ENCODE assay signal across 18 cellular contexts in the genomic region with DNA sequence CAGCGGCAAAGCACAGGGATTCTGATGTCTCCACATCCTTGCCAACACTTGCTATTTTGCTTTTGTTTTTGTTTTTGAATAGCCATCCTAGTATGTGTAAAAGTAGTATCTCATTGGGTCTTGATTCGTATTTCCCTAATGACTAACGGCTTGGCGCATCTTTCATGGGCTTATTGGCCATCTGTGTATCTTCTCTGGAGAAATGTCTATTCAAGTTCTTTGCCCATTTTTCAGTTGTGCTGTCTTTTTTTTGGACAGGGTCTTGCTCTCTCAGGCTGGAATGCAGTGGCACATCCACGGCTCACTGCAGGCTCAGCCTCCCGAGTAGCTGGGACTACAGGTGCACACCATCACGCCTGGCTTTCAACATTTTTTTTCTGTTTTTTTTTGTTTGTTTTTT. TPM values are rescaled to one million over a fixed set of nuclear protein-coding genes. Genes with fewer than 3 reads are reported as not detected.
DNase-seq lines count a peak whose midpoint lies in the region; ATAC-seq, FAIRE-seq and TF ChIP-seq lines count a peak whose summit lies in the region.
"Had no signal": no experiment of that assay in that cellular context is flagged by ENCODE, and none has a peak within 500 bp of the region (broad histone marks: within the 10 kb centered on the region; RNA-seq: fewer than 3 reads in every experiment).

No MANE protein-coding gene starts in this region.

- H3K9me1 ChIP-seq in K562 (ENCODE audit: control insufficient read depth, insufficient read depth, low read length): no peaks in the 10 kb centered on the region

- H3K36me3 ChIP-seq in HepG2 (replicated peaks in 1 of 2; ENCODE audit: control insufficient read depth in 1 of 2, insufficient read depth in 2 of 2, low read length in 2 of 2) (peaks cover 15 to 31% of the 10 kb centered on the region in 2 experiments), right lobe of liver (no peaks in the 10 kb centered on the region), K562 (ENCODE audit: control insufficient read depth, insufficient read depth, low read length) (peaks cover 31% of the 10 kb centered on the region)

- H3K9me3 ChIP-seq in HepG2 (ENCODE audit: low read length): no peaks in the 10 kb centered on the region
- no peaks in the 10 kb centered on the region for H3K9me3 ChIP-seq in right lobe of liver
- no peaks in the 10 kb centered on the region for H3K9me3 ChIP-seq in K562 (replicated peaks; ENCODE audit: control insufficient read depth, insufficient read depth, low read depth, low read length)
- H3K9me3 ChIP-seq: HAP-1 had no signal

- in situ Hi-C loops in HepG2 (cut with HindIII; ENCODE audit: extremely low pct_ligation_motif_present, low pct_unique_long_range_greater_than_20kb) (no loop called here), K562 (cut with MboI) (no loop called here)

- ATAC-seq in HepG2: no peak
- no peak for ATAC-seq in right lobe of liver
- ATAC-seq in K562: no peak
- ATAC-seq in HG03378 (IDR thresholded peaks at IDR 0.05; ENCODE audit: unreplicated experiment): no peak

- H3K79me2 ChIP-seq in HepG2 (ENCODE audit: insufficient read depth, low read length) (no peaks in the 10 kb centered on the region), K562 (ENCODE audit: control insufficient read depth, insufficient read depth, low read length) (no peaks in the 10 kb centered on the region)

- no peaks in the 10 kb centered on the region for H3K4me1 ChIP-seq in HepG2 (ENCODE audit: insufficient read depth, low read length)
- H3K4me1 ChIP-seq in right lobe of liver: no peaks in the 10 kb centered on the region
- H3K4me1 ChIP-seq in K562 (replicated peaks in 1 of 2; ENCODE audit: control insufficient read depth in 2 of 2, insufficient read depth in 2 of 2, low read length in 2 of 2): peaks cover 0 to 18% of the 10 kb centered on the region in 2 experiments; a peak in 1 of 5 replicates
- H3K4me1 ChIP-seq: HAP-1 had no signal

- H3K9ac ChIP-seq in HepG2 (ENCODE audit: insufficient read depth, low read depth, low read length): no peak overlapping the region
- no peak overlapping the region for H3K9ac ChIP-seq in K562 (ENCODE audit: insufficient read depth in 1 of 2, low read depth in 2 of 2, low read length in 2 of 2)

- H3K27me3 ChIP-seq in HepG2 (ENCODE audit: control insufficient read depth in 1 of 2, insufficient read depth in 2 of 2, low read length in 2 of 2) (no peaks in the 10 kb centered on the region), right lobe of liver (no peaks in the 10 kb centered on the region), K562 (ENCODE audit: control insufficient read depth in 2 of 2, insufficient read depth in 2 of 2, low read length in 2 of 2) (no peaks in the 10 kb centered on the region)

- no peak overlapping the region for H3K4me3 ChIP-seq in HepG2 (replicated peaks in 1 of 3; ENCODE audit: insufficient read depth in 1 of 3, low read depth in 2 of 3, low read length in 3 of 3)
- no peak overlapping the region for H3K4me3 ChIP-seq in right lobe of liver
- no peak overlapping the region for H3K4me3 ChIP-seq in K562
- H3K4me3 ChIP-seq: HAP-1 had no signal

- no peak overlapping the region for H3K4me2 ChIP-seq in HepG2 (ENCODE audit: low read depth, low read length)
- H3K4me2 ChIP-seq in K562 (ENCODE audit: insufficient read depth, low read length): no peak overlapping the region

- no peak overlapping the region for H3K27ac ChIP-seq in HepG2 (ENCODE audit: extremely low read length, insufficient read depth, low read length)
- no peak overlapping the region for H3K27ac ChIP-seq in right lobe of liver
- no peak overlapping the region for H3K27ac ChIP-seq in K562 (ENCODE audit: extremely low read depth, low read depth, low read length)

- intact Hi-C loops in HepG2 (cut with micrococcal nuclease; ENCODE audit: unreplicated experiment) (no loop called here), right lobe of liver (cut with DNase I) (no loop called here), K562 (cut with micrococcal nuclease) (no loop called here)

- TF ChIP-seq EP300 in HepG2 (IDR thresholded peaks at IDR 0.05; ENCODE audit: low read depth in 2 of 2, low read length in 2 of 2): no peak
- no peak for TF ChIP-seq EP300 in HepG2 (CRISPR knock-in tag; IDR thresholded peaks at IDR 0.05; ENCODE audit: borderline replicate concordance)
- no peak for TF ChIP-seq EP300 in K562 (IDR thresholded peaks at IDR 0.05; ENCODE audit: low read length)

- no peak for FAIRE-seq in HepG2 (lab: Jason Lieb, UNC)
- peak; percentile 26 for FAIRE-seq in K562 (lab: Jason Lieb, UNC)
- FAIRE-seq: GM12891, GM18507, H54 had no signal

- DNase-seq in HepG2 (ENCODE audit: low spot score): no peak
- no peak for DNase-seq in right lobe of liver
- DNase-seq in K562 (ENCODE audit: extremely low read depth in 1 of 4, low spot score in 3 of 4): no peak
- DNase-seq in ecto neural progenitor cell (ENCODE audit: low spot score): no peak
- DNase-seq: C1 segment of cervical spinal cord; Calu3; CD4-positive, alpha-beta memory T cell; COR-L47; DMS53; DMS79 treated with DMSO at 0.1 percent for 48 hours; GF-D8; GOT3; HFFc6 had no signal

- CTCF ChIA-PET in HepG2 (lab: Yijun Ruan, JAX; ENCODE audit: low intra/inter-chr PET ratio, low total read pairs) (no interaction called here), K562 (lab: Yijun Ruan, JAX; ENCODE audit: low intra/inter-chr PET ratio) (no interaction called here)

- TF ChIP-seq RAD21 in HepG2 (CRISPR knock-in tag; IDR thresholded peaks at IDR 0.05) (no peak), K562 (CRISPR knock-in tag; conservative IDR thresholded peaks at IDR 0.05 in 1 of 2, IDR thresholded peaks at IDR 0.05 in 1 of 2) (no peak)

- H2AFZ ChIP-seq in HepG2 (ENCODE audit: low read length): no peak overlapping the region
- H2AFZ ChIP-seq in K562 (ENCODE audit: low read depth, low read length): no peak overlapping the region

- BruUV-seq in HepG2 (replicated peaks; lab: Mats Ljungman, UMichigan) (no TSS peak), K562 (replicated peaks; lab: Mats Ljungman, UMichigan) (no TSS peak)

- POLR2A ChIA-PET in HepG2 (lab: Yijun Ruan, JAX) (no interaction called here), K562 (lab: Yijun Ruan, JAX) (interaction anchor here (0.7 kb wide), 1 partner anchor 33 kb away, joined by 3 read pairs; no protein-coding TSS in a partner anchor)

- no peak for TF ChIP-seq CTCF in HepG2 (CRISPR knock-in tag; IDR thresholded peaks at IDR 0.05)
- no peak for TF ChIP-seq CTCF in right lobe of liver (IDR thresholded peaks at IDR 0.05)
- no peak for TF ChIP-seq CTCF in K562 (IDR thresholded peaks at IDR 0.05 in 2 of 3, conservative IDR thresholded peaks at IDR 0.05 in 1 of 3; ENCODE audit: insufficient read depth in 2 of 3, low read depth in 1 of 3, low read length in 3 of 3)

- TF ChIP-seq POLR2A in HepG2 (IDR thresholded peaks at IDR 0.05; ENCODE audit: insufficient read depth in 1 of 2, low read depth in 2 of 2, low read length in 2 of 2) (no peak), right lobe of liver (IDR thresholded peaks at IDR 0.05) (no peak), K562 (conservative IDR thresholded peaks at IDR 0.05) (no peak)

- H4K20me1 ChIP-seq in HepG2 (ENCODE audit: insufficient read depth, low read length) (no peaks in the 10 kb centered on the region), K562 (replicated peaks; ENCODE audit: control insufficient read depth, insufficient read depth, low read length) (no peaks in the 10 kb centered on the region)

- 86% methylated on average over 7 of the region's 7 CpGs for WGBS in HepG2 (ENCODE audit: low lambda C conversion rate)
- WGBS in right lobe of liver (ENCODE audit: insufficient coverage, low coverage, low lambda C conversion rate, missing lambda C conversion rate): 90% methylated on average over 4 of the region's 7 CpGs
- WGBS in K562 (ENCODE audit: insufficient coverage, low coverage, missing lambda C conversion rate): 72% methylated on average over 7 of the region's 7 CpGs

RNA-seq across cellular contexts. Expression of gene TCFL5, which starts 17.4 kb away (rescaled TPM):
- total RNA-seq in HepG2 (2016; rRNA removed; fragmentation: Illumina TruSeq; extraction: Trizol): 20.0 and 21.1 TPM in 2 replicates
- 13.3 and 17.7 TPM in 2 replicates for total RNA-seq in HepG2 (2016; cell fraction: cytosol; rRNA removed; fragmentation: Illumina TruSeq; extraction: Trizol; ENCODE audit: low read depth)
- 20.4 and 21.0 TPM in 2 replicates for total RNA-seq in HepG2 (2016; cell fraction: insoluble cytoplasmic fraction; rRNA removed; fragmentation: Illumina TruSeq; extraction: Trizol)
- 28.7 and 36.7 TPM in 2 replicates for total RNA-seq in HepG2 (2016; cell fraction: membrane; rRNA removed; fragmentation: Illumina TruSeq; extraction: Trizol)
- total RNA-seq in HepG2 (2016; cell fraction: nucleus; rRNA removed; fragmentation: Illumina TruSeq; extraction: Trizol): 11.4 and 12.6 TPM in 2 replicates
- polyA plus RNA-seq in HepG2 (2011; rRNA removed): 14.2 and 14.8 TPM in 2 replicates
- polyA plus RNA-seq in HepG2 (2011; cell fraction: cytosol; rRNA removed): 9.0 and 11.8 TPM in 2 replicates
- polyA plus RNA-seq in HepG2 (2011; cell fraction: nucleus; rRNA removed): 6.4 and 8.0 TPM in 2 replicates
- 12.4 and 13.3 TPM in 2 replicates for polyA plus RNA-seq in HepG2 (2012)
- 13.1 and 14.7 TPM in 2 replicates for polyA plus RNA-seq in HepG2 (2016; cell fraction: cytosol; fragmentation: Illumina TruSeq; extraction: Trizol; ENCODE audit: low read depth)
- polyA plus RNA-seq in HepG2 (2016; cell fraction: insoluble cytoplasmic fraction; fragmentation: Illumina TruSeq; extraction: Trizol; ENCODE audit: low read depth): 19.5 and 20.9 TPM in 2 replicates
- polyA plus RNA-seq in HepG2 (2016; cell fraction: membrane; fragmentation: Illumina TruSeq; extraction: Trizol; ENCODE audit: low read depth): 25.6 and 29.7 TPM in 2 replicates
- polyA plus RNA-seq in HepG2 (2016; cell fraction: nucleus; fragmentation: Illumina TruSeq; extraction: Trizol; ENCODE audit: insufficient read depth, low read depth): 21.4 and 23.1 TPM in 2 replicates
- 4.7 and 6.4 TPM in 2 replicates for polyA minus RNA-seq in HepG2 (2011; rRNA and poly(A)+ RNA removed; ENCODE audit: low replicate concordance)
- polyA minus RNA-seq in HepG2 (2011; cell fraction: cytosol; rRNA and poly(A)+ RNA removed): 9.9 and 10.2 TPM in 2 replicates
- polyA minus RNA-seq in HepG2 (2011; cell fraction: nucleus; rRNA and poly(A)+ RNA removed): 5.2 and 6.1 TPM in 2 replicates
- total RNA-seq in right lobe of liver: 1 to 10 TPM; 2.9 to 5.1 (median 3.9) TPM
- 13.1 and 14.9 TPM in 2 replicates for total RNA-seq in K562 (2011; cell fraction: chromatin; rRNA removed; ENCODE audit: low replicate concordance)
- 7.5 and 9.5 TPM in 2 replicates for total RNA-seq in K562 (2011; cell fraction: nucleolus; rRNA removed)
- 8.6 and 8.8 TPM in 2 replicates for total RNA-seq in K562 (2011; cell fraction: nucleoplasm; rRNA removed)
- total RNA-seq in K562 (2014; rRNA removed): 11.1 and 11.2 TPM in 2 replicates
- total RNA-seq in K562 (2014; rRNA removed; fragmentation: Illumina TruSeq; extraction: Trizol): 7.4 and 7.9 TPM in 2 replicates
- 9.2 and 10.2 TPM in 2 replicates for total RNA-seq in K562 (2015; rRNA removed; fragmentation: Illumina TruSeq; extraction: Trizol)
- 11.1 and 12.6 TPM in 2 replicates for total RNA-seq in K562 (2021)
- 8.5 and 12.2 TPM in 2 replicates for polyA plus RNA-seq in K562 (2011; rRNA removed)
- 4.3 and 4.4 TPM in 2 replicates for polyA plus RNA-seq in K562 (2011; cell fraction: cytosol; rRNA removed)
- polyA plus RNA-seq in K562 (2011; cell fraction: nucleus; rRNA removed): 8.0 and 8.3 TPM in 2 replicates
- 6.7 and 8.1 TPM in 2 replicates for polyA plus RNA-seq in K562 (2012)
- polyA plus RNA-seq in K562 (2014; fragmentation: Illumina TruSeq; extraction: Trizol): 5.9 and 7.9 TPM in 2 replicates
- polyA plus RNA-seq in K562 (2014; fragmentation: Nextera tagmentation; extraction: Ambion mirVana): 1 to 10 TPM in 1 of 2 experiments, under 1 TPM in 1; 1.00 to 1.1 TPM
- polyA plus RNA-seq in K562 (2014; rRNA removed): 9.1 and 10.5 TPM in 2 replicates
- 6.6 and 6.8 TPM in 2 replicates for polyA minus RNA-seq in K562 (2011; rRNA and poly(A)+ RNA removed)
- 3.8 and 6.5 TPM in 2 replicates for polyA minus RNA-seq in K562 (2011; cell fraction: cytosol; rRNA and poly(A)+ RNA removed)
- polyA minus RNA-seq in K562 (2011; cell fraction: nucleus; rRNA and poly(A)+ RNA removed): 1.9 and 3.9 TPM in 2 replicates

RNA-seq across cellular contexts. Expression of gene COL9A3, which starts 27.3 kb away (rescaled TPM):
- total RNA-seq in HepG2 (2016; rRNA removed; fragmentation: Illumina TruSeq; extraction: Trizol): 53.3 and 204 TPM in 2 replicates
- total RNA-seq in HepG2 (2016; cell fraction: cytosol; rRNA removed; fragmentation: Illumina TruSeq; extraction: Trizol; ENCODE audit: low read depth): 13.9 and 15.8 TPM in 2 replicates
- total RNA-seq in HepG2 (2016; cell fraction: insoluble cytoplasmic fraction; rRNA removed; fragmentation: Illumina TruSeq; extraction: Trizol): 48.0 and 215 TPM in 2 replicates
- total RNA-seq in HepG2 (2016; cell fraction: membrane; rRNA removed; fragmentation: Illumina TruSeq; extraction: Trizol): 19.3 and 20.8 TPM in 2 replicates
- total RNA-seq in HepG2 (2016; cell fraction: nucleus; rRNA removed; fragmentation: Illumina TruSeq; extraction: Trizol): 216 and 254 TPM in 2 replicates
- polyA plus RNA-seq in HepG2 (2011; rRNA removed): 155 and 175 TPM in 2 replicates
- 84.5 and 113 TPM in 2 replicates for polyA plus RNA-seq in HepG2 (2011; cell fraction: cytosol; rRNA removed)
- polyA plus RNA-seq in HepG2 (2011; cell fraction: nucleus; rRNA removed): 1,291 and 1,782 TPM in 2 replicates
- polyA plus RNA-seq in HepG2 (2012): 79.9 and 172 TPM in 2 replicates
- 9.2 and 9.5 TPM in 2 replicates for polyA plus RNA-seq in HepG2 (2016; cell fraction: cytosol; fragmentation: Illumina TruSeq; extraction: Trizol; ENCODE audit: low read depth)
- 55.1 and 66.2 TPM in 2 replicates for polyA plus RNA-seq in HepG2 (2016; cell fraction: insoluble cytoplasmic fraction; fragmentation: Illumina TruSeq; extraction: Trizol; ENCODE audit: low read depth)
- polyA plus RNA-seq in HepG2 (2016; cell fraction: membrane; fragmentation: Illumina TruSeq; extraction: Trizol; ENCODE audit: low read depth): 17.0 and 20.1 TPM in 2 replicates
- polyA plus RNA-seq in HepG2 (2016; cell fraction: nucleus; fragmentation: Illumina TruSeq; extraction: Trizol; ENCODE audit: insufficient read depth, low read depth): 637 and 662 TPM in 2 replicates
- polyA minus RNA-seq in HepG2 (2011; rRNA and poly(A)+ RNA removed; ENCODE audit: low replicate concordance): 5.1 and 12.2 TPM in 2 replicates
- 23.0 and 25.3 TPM in 2 replicates for polyA minus RNA-seq in HepG2 (2011; cell fraction: cytosol; rRNA and poly(A)+ RNA removed)
- polyA minus RNA-seq in HepG2 (2011; cell fraction: nucleus; rRNA and poly(A)+ RNA removed): 56.8 and 67.0 TPM in 2 replicates
- total RNA-seq in right lobe of liver: 1 to 10 TPM; 1.5 to 7.6 (median 3.5) TPM
- 2.5 and 7.3 TPM in 2 replicates for total RNA-seq in K562 (2011; cell fraction: chromatin; rRNA removed; ENCODE audit: low replicate concordance)
- total RNA-seq in K562 (2011; cell fraction: nucleolus; rRNA removed): 4.0 and 4.9 TPM in 2 replicates
- 2.8 and 4.0 TPM in 2 replicates for total RNA-seq in K562 (2011; cell fraction: nucleoplasm; rRNA removed)
- 0.77 and 1.9 TPM in 2 replicates for total RNA-seq in K562 (2014; rRNA removed)
- total RNA-seq in K562 (2014; rRNA removed; fragmentation: Illumina TruSeq; extraction: Trizol): 0.18 and 0.51 TPM in 2 replicates
- total RNA-seq in K562 (2015; rRNA removed; fragmentation: Illumina TruSeq; extraction: Trizol): 0.98 and 1.4 TPM in 2 replicates
- 1.3 and 1.7 TPM in 2 replicates for total RNA-seq in K562 (2021)
- polyA plus RNA-seq in K562 (2011; rRNA removed): 1.3 and 2.5 TPM in 2 replicates
- 1.7 and 1.9 TPM in 2 replicates for polyA plus RNA-seq in K562 (2011; cell fraction: cytosol; rRNA removed)
- polyA plus RNA-seq in K562 (2011; cell fraction: nucleus; rRNA removed): 12.1 and 20.8 TPM in 2 replicates
- 2.0 and 3.0 TPM in 2 replicates for polyA plus RNA-seq in K562 (2012)
- polyA plus RNA-seq in K562 (2014; fragmentation: Illumina TruSeq; extraction: Trizol): 0.48 and 0.76 TPM in 2 replicates
- under 1 TPM in 1 of 2 experiments, not detected in 1; 0.14 TPM for polyA plus RNA-seq in K562 (2014; fragmentation: Nextera tagmentation; extraction: Ambion mirVana)
- 3.0 and 3.6 TPM in 2 replicates for polyA plus RNA-seq in K562 (2014; rRNA removed)
- 0.35 and 0.87 TPM in 2 replicates for polyA minus RNA-seq in K562 (2011; rRNA and poly(A)+ RNA removed)
- polyA minus RNA-seq in K562 (2011; cell fraction: cytosol; rRNA and poly(A)+ RNA removed): 1.3 TPM in 1 of 2 replicates, not detected in the other
- polyA minus RNA-seq in K562 (2011; cell fraction: nucleus; rRNA and poly(A)+ RNA removed): 1.2 and 2.3 TPM in 2 replicates
- total RNA-seq: CD4-positive, alpha-beta memory T cell had no signal

RNA-seq across cellular contexts. Expression of gene OGFR, which starts 39.5 kb away (rescaled TPM):
- 68.3 and 81.8 TPM in 2 replicates for total RNA-seq in HepG2 (2016; rRNA removed; fragmentation: Illumina TruSeq; extraction: Trizol)
- total RNA-seq in HepG2 (2016; cell fraction: cytosol; rRNA removed; fragmentation: Illumina TruSeq; extraction: Trizol; ENCODE audit: low read depth): 6.3 and 8.7 TPM in 2 replicates
- 58.8 and 84.2 TPM in 2 replicates for total RNA-seq in HepG2 (2016; cell fraction: insoluble cytoplasmic fraction; rRNA removed; fragmentation: Illumina TruSeq; extraction: Trizol)
- 20.8 and 24.4 TPM in 2 replicates for total RNA-seq in HepG2 (2016; cell fraction: membrane; rRNA removed; fragmentation: Illumina TruSeq; extraction: Trizol)
- total RNA-seq in HepG2 (2016; cell fraction: nucleus; rRNA removed; fragmentation: Illumina TruSeq; extraction: Trizol): 33.8 and 41.3 TPM in 2 replicates
- polyA plus RNA-seq in HepG2 (2011; rRNA removed): 47.7 and 62.2 TPM in 2 replicates
- 58.6 and 82.5 TPM in 2 replicates for polyA plus RNA-seq in HepG2 (2011; cell fraction: cytosol; rRNA removed)
- polyA plus RNA-seq in HepG2 (2011; cell fraction: nucleus; rRNA removed): 105 and 121 TPM in 2 replicates
- polyA plus RNA-seq in HepG2 (2012): 34.0 and 38.1 TPM in 2 replicates
- 4.2 and 4.7 TPM in 2 replicates for polyA plus RNA-seq in HepG2 (2016; cell fraction: cytosol; fragmentation: Illumina TruSeq; extraction: Trizol; ENCODE audit: low read depth)
- 68.1 and 77.5 TPM in 2 replicates for polyA plus RNA-seq in HepG2 (2016; cell fraction: insoluble cytoplasmic fraction; fragmentation: Illumina TruSeq; extraction: Trizol; ENCODE audit: low read depth)
- 11.5 and 14.2 TPM in 2 replicates for polyA plus RNA-seq in HepG2 (2016; cell fraction: membrane; fragmentation: Illumina TruSeq; extraction: Trizol; ENCODE audit: low read depth)
- polyA plus RNA-seq in HepG2 (2016; cell fraction: nucleus; fragmentation: Illumina TruSeq; extraction: Trizol; ENCODE audit: insufficient read depth, low read depth): 103 and 104 TPM in 2 replicates
- 38.5 and 45.1 TPM in 2 replicates for polyA minus RNA-seq in HepG2 (2011; rRNA and poly(A)+ RNA removed; ENCODE audit: low replicate concordance)
- polyA minus RNA-seq in HepG2 (2011; cell fraction: cytosol; rRNA and poly(A)+ RNA removed): 39.4 and 42.5 TPM in 2 replicates
- 15.1 and 20.0 TPM in 2 replicates for polyA minus RNA-seq in HepG2 (2011; cell fraction: nucleus; rRNA and poly(A)+ RNA removed)
- 10 to 100 TPM; 40.7 to 48.1 (median 47.0) TPM for total RNA-seq in right lobe of liver
- total RNA-seq in K562 (2011; cell fraction: chromatin; rRNA removed; ENCODE audit: low replicate concordance): 16.5 and 43.5 TPM in 2 replicates
- 33.8 and 38.4 TPM in 2 replicates for total RNA-seq in K562 (2011; cell fraction: nucleolus; rRNA removed)
- 22.4 and 24.6 TPM in 2 replicates for total RNA-seq in K562 (2011; cell fraction: nucleoplasm; rRNA removed)
- 56.3 and 56.5 TPM in 2 replicates for total RNA-seq in K562 (2014; rRNA removed)
- total RNA-seq in K562 (2014; rRNA removed; fragmentation: Illumina TruSeq; extraction: Trizol): 8.9 and 10.3 TPM in 2 replicates
- 17.5 and 18.7 TPM in 2 replicates for total RNA-seq in K562 (2015; rRNA removed; fragmentation: Illumina TruSeq; extraction: Trizol)
- 33.1 and 36.5 TPM in 2 replicates for total RNA-seq in K562 (2021)
- 23.3 and 25.4 TPM in 2 replicates for polyA plus RNA-seq in K562 (2011; rRNA removed)
- 15.8 and 36.7 TPM in 2 replicates for polyA plus RNA-seq in K562 (2011; cell fraction: cytosol; rRNA removed)
- 32.3 and 48.8 TPM in 2 replicates for polyA plus RNA-seq in K562 (2011; cell fraction: nucleus; rRNA removed)
- 21.1 and 26.0 TPM in 2 replicates for polyA plus RNA-seq in K562 (2012)
- polyA plus RNA-seq in K562 (2014; fragmentation: Illumina TruSeq; extraction: Trizol): 16.6 and 22.0 TPM in 2 replicates
- under 1 TPM; 0.39 TPM for polyA plus RNA-seq in K562 (2014; fragmentation: Nextera tagmentation; extraction: Ambion mirVana)
- 34.2 and 36.7 TPM in 2 replicates for polyA plus RNA-seq in K562 (2014; rRNA removed)
- 17.7 and 23.1 TPM in 2 replicates for polyA minus RNA-seq in K562 (2011; rRNA and poly(A)+ RNA removed)
- polyA minus RNA-seq in K562 (2011; cell fraction: cytosol; rRNA and poly(A)+ RNA removed): 19.9 and 22.3 TPM in 2 replicates
- 8.8 and 9.7 TPM in 2 replicates for polyA minus RNA-seq in K562 (2011; cell fraction: nucleus; rRNA and poly(A)+ RNA removed)

RNA-seq across cellular contexts. Expression of gene MRGBP, which starts 47.9 kb away (rescaled TPM):
- 34.8 and 35.9 TPM in 2 replicates for total RNA-seq in HepG2 (2016; rRNA removed; fragmentation: Illumina TruSeq; extraction: Trizol)
- total RNA-seq in HepG2 (2016; cell fraction: cytosol; rRNA removed; fragmentation: Illumina TruSeq; extraction: Trizol; ENCODE audit: low read depth): 79.0 and 80.7 TPM in 2 replicates
- 31.8 and 38.7 TPM in 2 replicates for total RNA-seq in HepG2 (2016; cell fraction: insoluble cytoplasmic fraction; rRNA removed; fragmentation: Illumina TruSeq; extraction: Trizol)
- total RNA-seq in HepG2 (2016; cell fraction: membrane; rRNA removed; fragmentation: Illumina TruSeq; extraction: Trizol): 96.7 and 98.0 TPM in 2 replicates
- 17.0 and 18.5 TPM in 2 replicates for total RNA-seq in HepG2 (2016; cell fraction: nucleus; rRNA removed; fragmentation: Illumina TruSeq; extraction: Trizol)
- 31.6 and 34.2 TPM in 2 replicates for polyA plus RNA-seq in HepG2 (2011; rRNA removed)
- 30.7 and 37.2 TPM in 2 replicates for polyA plus RNA-seq in HepG2 (2011; cell fraction: cytosol; rRNA removed)
- 29.7 and 36.4 TPM in 2 replicates for polyA plus RNA-seq in HepG2 (2011; cell fraction: nucleus; rRNA removed)
- polyA plus RNA-seq in HepG2 (2012): 21.6 and 23.1 TPM in 2 replicates
- polyA plus RNA-seq in HepG2 (2016; cell fraction: cytosol; fragmentation: Illumina TruSeq; extraction: Trizol; ENCODE audit: low read depth): 88.5 and 96.5 TPM in 2 replicates
- polyA plus RNA-seq in HepG2 (2016; cell fraction: insoluble cytoplasmic fraction; fragmentation: Illumina TruSeq; extraction: Trizol; ENCODE audit: low read depth): 34.9 and 39.2 TPM in 2 replicates
- polyA plus RNA-seq in HepG2 (2016; cell fraction: membrane; fragmentation: Illumina TruSeq; extraction: Trizol; ENCODE audit: low read depth): 88.7 and 90.6 TPM in 2 replicates
- polyA plus RNA-seq in HepG2 (2016; cell fraction: nucleus; fragmentation: Illumina TruSeq; extraction: Trizol; ENCODE audit: insufficient read depth, low read depth): 40.3 and 42.7 TPM in 2 replicates
- polyA minus RNA-seq in HepG2 (2011; rRNA and poly(A)+ RNA removed; ENCODE audit: low replicate concordance): 21.2 and 36.8 TPM in 2 replicates
- 12.7 and 13.0 TPM in 2 replicates for polyA minus RNA-seq in HepG2 (2011; cell fraction: cytosol; rRNA and poly(A)+ RNA removed)
- 10.2 and 10.9 TPM in 2 replicates for polyA minus RNA-seq in HepG2 (2011; cell fraction: nucleus; rRNA and poly(A)+ RNA removed)
- total RNA-seq in right lobe of liver: 1 to 10 TPM; 3.3 to 8.0 (median 5.3) TPM
- total RNA-seq in K562 (2011; cell fraction: chromatin; rRNA removed; ENCODE audit: low replicate concordance): 11.0 and 21.6 TPM in 2 replicates
- total RNA-seq in K562 (2011; cell fraction: nucleolus; rRNA removed): 16.4 and 17.2 TPM in 2 replicates
- 12.8 and 15.0 TPM in 2 replicates for total RNA-seq in K562 (2011; cell fraction: nucleoplasm; rRNA removed)
- 31.3 and 37.0 TPM in 2 replicates for total RNA-seq in K562 (2014; rRNA removed)
- 18.1 TPM in 2 replicates for total RNA-seq in K562 (2014; rRNA removed; fragmentation: Illumina TruSeq; extraction: Trizol)
- total RNA-seq in K562 (2015; rRNA removed; fragmentation: Illumina TruSeq; extraction: Trizol): 25.2 and 25.7 TPM in 2 replicates
- total RNA-seq in K562 (2021): 25.1 and 26.1 TPM in 2 replicates
- 18.7 and 20.7 TPM in 2 replicates for polyA plus RNA-seq in K562 (2011; rRNA removed)
- polyA plus RNA-seq in K562 (2011; cell fraction: cytosol; rRNA removed): 20.8 and 28.5 TPM in 2 replicates
- 27.0 and 39.1 TPM in 2 replicates for polyA plus RNA-seq in K562 (2011; cell fraction: nucleus; rRNA removed)
- polyA plus RNA-seq in K562 (2012): 14.8 and 21.7 TPM in 2 replicates
- 18.4 and 21.0 TPM in 2 replicates for polyA plus RNA-seq in K562 (2014; fragmentation: Illumina TruSeq; extraction: Trizol)
- polyA plus RNA-seq in K562 (2014; fragmentation: Nextera tagmentation; extraction: Ambion mirVana): 1 to 10 TPM; 1.9 to 2.8 TPM
- polyA plus RNA-seq in K562 (2014; rRNA removed): 26.3 and 26.7 TPM in 2 replicates
- 12.7 and 15.7 TPM in 2 replicates for polyA minus RNA-seq in K562 (2011; rRNA and poly(A)+ RNA removed)
- polyA minus RNA-seq in K562 (2011; cell fraction: cytosol; rRNA and poly(A)+ RNA removed): 9.6 and 11.5 TPM in 2 replicates
- polyA minus RNA-seq in K562 (2011; cell fraction: nucleus; rRNA and poly(A)+ RNA removed): 9.4 and 12.2 TPM in 2 replicates
